Comparison of ENCODE assay signal across 30 cellular contexts in the genomic region with DNA sequence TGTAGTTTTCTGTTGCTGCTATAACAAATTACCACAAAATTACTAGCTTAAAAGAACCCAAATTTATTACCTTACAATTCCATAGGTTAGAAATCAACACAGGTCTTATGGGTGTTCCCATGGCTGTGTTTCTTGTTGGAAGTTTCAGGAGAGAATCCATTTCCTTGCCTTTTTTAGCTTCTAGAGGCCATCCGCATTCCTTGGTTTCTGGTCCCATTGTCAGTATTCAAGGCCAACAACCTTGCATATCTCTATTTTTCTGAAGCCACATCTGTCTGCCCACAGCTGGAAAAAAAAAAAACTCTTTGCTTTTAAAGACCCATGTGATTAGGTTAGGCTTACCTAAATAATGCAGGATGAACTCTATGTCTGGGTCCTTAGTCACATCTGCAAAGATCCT.
"Had no signal": no experiment of that assay in that cellular context is flagged by ENCODE, and none has a peak within 500 bp of the region (broad histone marks: within the 10 kb centered on the region; RNA-seq: fewer than 3 reads in every experiment).

No MANE protein-coding gene starts in this region.

- H3K4me2 ChIP-seq: KMS-11, PC-9 had no signal

- H3K27ac ChIP-seq: KMS-11, PC-9, RWPE1, SJCRH30, SK-N-MC had no signal

- H2AFZ ChIP-seq: PC-9 had no signal

- H3K4me3 ChIP-seq: PC-9, SJCRH30, SK-N-MC had no signal

- H3K9ac ChIP-seq: KMS-11 had no signal

- H3K4me1 ChIP-seq: SJCRH30 had no signal

- FAIRE-seq: RCC 7860 had no signal

- H3K9me3 ChIP-seq: SJCRH30 had no signal

- DNase-seq: Karpas-422, NCI-H1048, NCI-H1092 treated with DMSO at 0.1 percent for 48 hours, NCI-H1105 treated with DMSO at 0.1 percent for 48 hours, NCI-H1417, NCI-H1436, NCI-H146, NCI-H1694, NCI-H187, NCI-H1930, NCI-H2029 treated with DMSO at 0.1 percent for 48 hours, NCI-H2081 treated with DMSO at 0.1 percent for 48 hours, NCI-H2107, NCI-H2171, NCI-H226, NCI-H446 treated with DMSO at 0.1 percent for 48 hours, NCI-H510A, NCI-H524, NCI-H526, NCI-H69, NCI-H748 treated with DMSO at 0.1 percent for 48 hours, NCI-H82, PC-9, SHP77, SIG-M5, SJCRH30 had no signal
